In the genomic region with DNA sequence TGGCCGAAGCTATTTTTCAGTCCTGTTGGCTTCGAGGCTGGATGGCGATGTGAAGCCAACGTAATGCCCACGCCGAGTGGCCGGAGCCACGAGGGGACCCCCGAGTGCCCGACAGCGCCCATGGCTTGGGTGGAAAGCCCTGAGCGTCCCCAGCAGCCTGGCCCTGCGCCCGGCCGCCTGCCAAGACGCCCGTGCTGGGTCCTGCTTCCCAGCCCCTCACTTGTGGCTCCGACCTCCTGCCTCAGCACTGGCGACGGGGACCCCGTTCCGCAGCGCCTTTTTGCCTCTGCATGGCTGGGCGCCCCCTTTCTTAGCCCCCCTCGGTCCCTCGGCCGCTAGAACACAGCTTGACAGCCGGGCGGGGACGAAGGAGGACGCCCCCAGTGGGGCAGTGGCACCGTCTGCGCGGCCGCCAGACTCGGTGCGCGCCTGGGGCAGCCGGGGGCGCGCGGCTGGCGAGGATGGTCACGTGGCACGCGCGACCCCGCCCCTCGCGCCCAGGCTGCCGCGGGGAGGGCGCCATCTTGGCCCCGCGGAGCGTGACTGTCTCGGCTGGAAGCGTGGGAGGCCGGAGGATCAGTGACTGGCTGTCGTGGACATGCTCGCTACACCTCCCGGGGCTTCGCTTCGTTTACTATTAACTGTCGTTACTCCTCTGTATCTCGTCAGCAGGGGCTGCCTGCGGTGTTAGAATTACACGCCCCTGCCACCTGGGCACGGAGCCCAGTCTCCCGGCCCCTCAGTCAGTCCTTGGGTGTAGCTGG, we compare ENCODE assay signal across 7 cellular contexts. TPM values are rescaled to one million over a fixed set of nuclear protein-coding genes. Genes with fewer than 3 reads are reported as not detected.
A peak's percentile ranks its signal among the peaks of the same experiment; 100 is the strongest.
DNase-seq lines count a peak whose midpoint lies in the region; ATAC-seq, FAIRE-seq and TF ChIP-seq lines count a peak whose summit lies in the region.

No MANE protein-coding gene starts in this region.

- H3K36me3 Mint-ChIP-seq in WTC11: peaks cover 24% of the 10 kb centered on the region

- no peaks in the 10 kb centered on the region for H3K27me3 Mint-ChIP-seq in WTC11 (ENCODE audit: low read depth)

- ATAC-seq in HG02763 (IDR thresholded peaks at IDR 0.05; ENCODE audit: unreplicated experiment) (peak; percentile 85), WTC11 (peak; percentile 65)

- H3K4me1 Mint-ChIP-seq in WTC11: peaks cover 59% of the 10 kb centered on the region

- peak overlapping the region; percentile 85 for H3K4me3 Mint-ChIP-seq in WTC11

- TF ChIP-seq CTCF in WTC11 (IDR thresholded peaks at IDR 0.05) (no peak), cardiac fibroblast (IDR thresholded peaks at IDR 0.05; ENCODE audit: low read depth, low read length) (no peak)

- CTCF ChIA-PET in WTC11 (lab: Charles Lee): interaction anchor here (1.3 kb wide), 1 partner anchor 138 kb away, joined by 3 read pairs; a partner anchor contains a TSS

- peak overlapping the region; percentile 8 for H3K27ac Mint-ChIP-seq in WTC11

- FAIRE-seq in GM18507 (lab: Jason Lieb, UNC): peak; percentile 85

- DNase-seq in GM18507 (ENCODE audit: extremely low spot score, insufficient read length, low read depth) (peak; percentile 81), NCI-H146 treated with DMSO at 0.1 percent for 48 hours (lab: John Stamatoyannopoulos, UW; ENCODE audit: unreplicated experiment) (peak; percentile 26), WTC11 (ENCODE audit: low spot score) (peak; percentile 65), cardiac fibroblast (ENCODE audit: low read depth in 2 of 2) (peak; percentile 75 to 85), islet precursor cell (peak; percentile 75)
- DNase-seq in stimulated activated CD4-positive, alpha-beta T cell treated with anti-CD3 and anti-CD28 coated beads, Interleukin-12 subunit alpha, Interleukin-12 subunit beta, amount 100 ng/mL, for 4 hours: peak; percentile 81

- peak overlapping the region; percentile 70 to 86 for H3K4me3 ChIP-seq in cardiac fibroblast (replicated peaks in 1 of 2; ENCODE audit: low read depth in 2 of 2, low read length in 2 of 2)

- 0 out of 2 replicates have a peak, but pooled peaks cover 4% of the 10 kb centered on the region for H3K9me3 Mint-ChIP-seq in WTC11

- POLR2A ChIA-PET in WTC11 (lab: Charles Lee): interaction anchor here (0.6 to 2.4 kb wide), 4 partner anchors 11 to 33 kb away, joined by 5 to 16 read pairs (median 6); a partner anchor contains a TSS

TF ChIP-seq in WTC11, 78 proteins besides CTCF, POLR2A, EP300 and RAD21 (continues in another document):
- TF ChIP-seq, protein P1, sequence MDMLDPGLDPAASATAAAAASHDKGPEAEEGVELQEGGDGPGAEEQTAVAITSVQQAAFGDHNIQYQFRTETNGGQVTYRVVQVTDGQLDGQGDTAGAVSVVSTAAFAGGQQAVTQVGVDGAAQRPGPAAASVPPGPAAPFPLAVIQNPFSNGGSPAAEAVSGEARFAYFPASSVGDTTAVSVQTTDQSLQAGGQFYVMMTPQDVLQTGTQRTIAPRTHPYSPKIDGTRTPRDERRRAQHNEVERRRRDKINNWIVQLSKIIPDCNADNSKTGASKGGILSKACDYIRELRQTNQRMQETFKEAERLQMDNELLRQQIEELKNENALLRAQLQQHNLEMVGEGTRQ (CRISPR knock-in tag; IDR thresholded peaks at IDR 0.05): peak; percentile 98
- TF ChIP-seq ZNF219 (CRISPR knock-in tag; IDR thresholded peaks at IDR 0.05; ENCODE audit: borderline replicate concordance) (no peak), GABPB1 (CRISPR knock-in tag; IDR thresholded peaks at IDR 0.05) (no peak), SMAD4 (CRISPR knock-in tag; IDR thresholded peaks at IDR 0.05) (no peak), ZNF423 (CRISPR knock-in tag; IDR thresholded peaks at IDR 0.05) (no peak), SP1 (CRISPR knock-in tag; conservative IDR thresholded peaks at IDR 0.05) (peak; percentile 87), GTF2I (CRISPR knock-in tag; conservative IDR thresholded peaks at IDR 0.05) (no peak), ZNF121 (CRISPR knock-in tag; IDR thresholded peaks at IDR 0.05) (no peak), FOXK1 (CRISPR knock-in tag; IDR thresholded peaks at IDR 0.05) (peak; percentile 70; the same call in 1 of the 2 replicates), ZNF671 (CRISPR knock-in tag; IDR thresholded peaks at IDR 0.05) (no peak), NR2C2 (CRISPR knock-in tag; IDR thresholded peaks at IDR 0.05) (0 out of 2 replicates have a peak, but pooled peaks have one; percentile 17)
- TF ChIP-seq, protein P2, sequence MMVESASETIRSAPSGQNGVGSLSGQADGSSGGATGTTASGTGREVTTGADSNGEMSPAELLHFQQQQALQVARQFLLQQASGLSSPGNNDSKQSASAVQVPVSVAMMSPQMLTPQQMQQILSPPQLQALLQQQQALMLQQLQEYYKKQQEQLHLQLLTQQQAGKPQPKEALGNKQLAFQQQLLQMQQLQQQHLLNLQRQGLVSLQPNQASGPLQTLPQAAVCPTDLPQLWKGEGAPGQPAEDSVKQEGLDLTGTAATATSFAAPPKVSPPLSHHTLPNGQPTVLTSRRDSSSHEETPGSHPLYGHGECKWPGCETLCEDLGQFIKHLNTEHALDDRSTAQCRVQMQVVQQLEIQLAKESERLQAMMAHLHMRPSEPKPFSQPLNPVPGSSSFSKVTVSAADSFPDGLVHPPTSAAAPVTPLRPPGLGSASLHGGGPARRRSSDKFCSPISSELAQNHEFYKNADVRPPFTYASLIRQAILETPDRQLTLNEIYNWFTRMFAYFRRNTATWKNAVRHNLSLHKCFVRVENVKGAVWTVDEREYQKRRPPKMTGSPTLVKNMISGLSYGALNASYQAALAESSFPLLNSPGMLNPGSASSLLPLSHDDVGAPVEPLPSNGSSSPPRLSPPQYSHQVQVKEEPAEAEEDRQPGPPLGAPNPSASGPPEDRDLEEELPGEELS (CRISPR knock-in tag; IDR thresholded peaks at IDR 0.05): peak; percentile 70
- TF ChIP-seq, protein P3, sequence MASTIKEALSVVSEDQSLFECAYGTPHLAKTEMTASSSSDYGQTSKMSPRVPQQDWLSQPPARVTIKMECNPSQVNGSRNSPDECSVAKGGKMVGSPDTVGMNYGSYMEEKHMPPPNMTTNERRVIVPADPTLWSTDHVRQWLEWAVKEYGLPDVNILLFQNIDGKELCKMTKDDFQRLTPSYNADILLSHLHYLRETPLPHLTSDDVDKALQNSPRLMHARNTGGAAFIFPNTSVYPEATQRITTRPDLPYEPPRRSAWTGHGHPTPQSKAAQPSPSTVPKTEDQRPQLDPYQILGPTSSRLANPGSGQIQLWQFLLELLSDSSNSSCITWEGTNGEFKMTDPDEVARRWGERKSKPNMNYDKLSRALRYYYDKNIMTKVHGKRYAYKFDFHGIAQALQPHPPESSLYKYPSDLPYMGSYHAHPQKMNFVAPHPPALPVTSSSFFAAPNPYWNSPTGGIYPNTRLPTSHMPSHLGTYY (CRISPR knock-in tag; IDR thresholded peaks at IDR 0.05): no peak
- TF ChIP-seq, protein P4, sequence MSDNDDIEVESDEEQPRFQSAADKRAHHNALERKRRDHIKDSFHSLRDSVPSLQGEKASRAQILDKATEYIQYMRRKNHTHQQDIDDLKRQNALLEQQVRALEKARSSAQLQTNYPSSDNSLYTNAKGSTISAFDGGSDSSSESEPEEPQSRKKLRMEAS (CRISPR knock-in tag; IDR thresholded peaks at IDR 0.05): peak; percentile 72
- TF ChIP-seq, protein P5, sequence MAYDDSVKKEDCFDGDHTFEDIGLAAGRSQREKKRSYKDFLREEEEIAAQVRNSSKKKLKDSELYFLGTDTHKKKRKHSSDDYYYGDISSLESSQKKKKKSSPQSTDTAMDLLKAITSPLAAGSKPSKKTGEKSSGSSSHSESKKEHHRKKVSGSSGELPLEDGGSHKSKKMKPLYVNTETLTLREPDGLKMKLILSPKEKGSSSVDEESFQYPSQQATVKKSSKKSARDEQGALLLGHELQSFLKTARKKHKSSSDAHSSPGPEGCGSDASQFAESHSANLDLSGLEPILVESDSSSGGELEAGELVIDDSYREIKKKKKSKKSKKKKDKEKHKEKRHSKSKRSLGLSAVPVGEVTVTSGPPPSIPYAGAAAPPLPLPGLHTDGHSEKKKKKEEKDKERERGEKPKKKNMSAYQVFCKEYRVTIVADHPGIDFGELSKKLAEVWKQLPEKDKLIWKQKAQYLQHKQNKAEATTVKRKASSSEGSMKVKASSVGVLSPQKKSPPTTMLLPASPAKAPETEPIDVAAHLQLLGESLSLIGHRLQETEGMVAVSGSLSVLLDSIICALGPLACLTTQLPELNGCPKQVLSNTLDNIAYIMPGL (CRISPR knock-in tag; IDR thresholded peaks at IDR 0.05): peak; percentile 89
- TF ChIP-seq, protein P6, sequence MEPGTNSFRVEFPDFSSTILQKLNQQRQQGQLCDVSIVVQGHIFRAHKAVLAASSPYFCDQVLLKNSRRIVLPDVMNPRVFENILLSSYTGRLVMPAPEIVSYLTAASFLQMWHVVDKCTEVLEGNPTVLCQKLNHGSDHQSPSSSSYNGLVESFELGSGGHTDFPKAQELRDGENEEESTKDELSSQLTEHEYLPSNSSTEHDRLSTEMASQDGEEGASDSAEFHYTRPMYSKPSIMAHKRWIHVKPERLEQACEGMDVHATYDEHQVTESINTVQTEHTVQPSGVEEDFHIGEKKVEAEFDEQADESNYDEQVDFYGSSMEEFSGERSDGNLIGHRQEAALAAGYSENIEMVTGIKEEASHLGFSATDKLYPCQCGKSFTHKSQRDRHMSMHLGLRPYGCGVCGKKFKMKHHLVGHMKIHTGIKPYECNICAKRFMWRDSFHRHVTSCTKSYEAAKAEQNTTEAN (CRISPR knock-in tag; IDR thresholded peaks at IDR 0.05): peak; percentile 64; the same call in 1 of the 2 replicates
- TF ChIP-seq, protein P7, sequence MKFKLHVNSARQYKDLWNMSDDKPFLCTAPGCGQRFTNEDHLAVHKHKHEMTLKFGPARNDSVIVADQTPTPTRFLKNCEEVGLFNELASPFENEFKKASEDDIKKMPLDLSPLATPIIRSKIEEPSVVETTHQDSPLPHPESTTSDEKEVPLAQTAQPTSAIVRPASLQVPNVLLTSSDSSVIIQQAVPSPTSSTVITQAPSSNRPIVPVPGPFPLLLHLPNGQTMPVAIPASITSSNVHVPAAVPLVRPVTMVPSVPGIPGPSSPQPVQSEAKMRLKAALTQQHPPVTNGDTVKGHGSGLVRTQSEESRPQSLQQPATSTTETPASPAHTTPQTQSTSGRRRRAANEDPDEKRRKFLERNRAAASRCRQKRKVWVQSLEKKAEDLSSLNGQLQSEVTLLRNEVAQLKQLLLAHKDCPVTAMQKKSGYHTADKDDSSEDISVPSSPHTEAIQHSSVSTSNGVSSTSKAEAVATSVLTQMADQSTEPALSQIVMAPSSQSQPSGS (CRISPR knock-in tag; IDR thresholded peaks at IDR 0.05; ENCODE audit: borderline replicate concordance, low read depth): no peak

RNA-seq across cellular contexts. Expression of a gene that starts 0.6 kb away (rescaled TPM):
- total RNA-seq in WTC11 (2021): 117 to 131 TPM (median 127 TPM) in 3 replicates

RNA-seq across cellular contexts. Expression of a gene that starts 13.2 kb away (rescaled TPM):
- total RNA-seq in WTC11 (2021): 89.1 to 93.2 TPM (median 90.7 TPM) in 3 replicates

Comparison
In these comparisons a context has a peak if more than half of its experiments do, and no peak if none do; other contexts are left out.
1. Peak in every context shown above with its lines: DNase-seq, ATAC-seq and H3K4me3 ChIP-seq.
2. DNase-seq: peak in every context shown above with its lines; median percentile 81 in GM18507; 81 in stimulated activated CD4-positive, alpha-beta T cell treated with anti-CD3 and anti-CD28 coated beads, Interleukin-12 subunit alpha, Interleukin-12 subunit beta, amount 100 ng/mL, for 4 hours; 80 in cardiac fibroblast; 75 in islet precursor cell; 65 in WTC11; 26 in NCI-H146 treated with DMSO at 0.1 percent for 48 hours.